In the genomic region with DNA sequence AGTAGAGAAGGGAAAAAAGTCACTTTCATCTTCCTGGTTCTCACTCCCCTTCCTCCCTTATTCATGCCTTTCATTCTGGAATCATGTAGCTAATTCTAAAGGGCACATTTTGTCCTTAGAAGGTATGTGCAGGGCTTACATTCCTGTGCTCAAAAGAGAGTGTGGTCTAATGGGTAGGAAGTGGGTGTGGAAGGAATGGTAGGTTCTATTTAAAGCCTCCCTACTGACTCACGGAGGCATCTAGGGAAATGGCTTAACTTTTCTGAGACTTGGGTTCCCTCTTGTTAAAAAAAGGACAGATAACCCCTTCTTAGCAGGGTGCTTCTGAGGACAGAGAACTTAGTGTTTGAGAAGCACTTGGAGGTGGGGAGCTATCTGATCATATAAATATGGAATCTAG, we compare ENCODE assay signal across 15 cellular contexts.
DNase-seq lines count a peak whose midpoint lies in the region; ATAC-seq and TF ChIP-seq lines count a peak whose summit lies in the region.
"Had no signal": no experiment of that assay in that cellular context is flagged by ENCODE, and none has a peak within 500 bp of the region (broad histone marks: within the 10 kb centered on the region; RNA-seq: fewer than 3 reads in every experiment).

No MANE protein-coding gene starts in this region.

- no peaks in the 10 kb centered on the region for H3K79me2 ChIP-seq in mesendoderm (ENCODE audit: control insufficient read depth, insufficient read depth, low read length)

- H3K4me1 ChIP-seq in BLaER1 (peaks cover 9% of the 10 kb centered on the region), mesendoderm (ENCODE audit: control insufficient read depth, low read depth, low read length) (no peaks in the 10 kb centered on the region), esophagus squamous epithelium (peaks cover 0 to 12% (median 3%) of the 10 kb centered on the region in 3 donors)
- H3K4me1 ChIP-seq: body of pancreas had no signal

- no peak overlapping the region for H2AK5ac ChIP-seq in mesendoderm (ENCODE audit: low read length)

- TF ChIP-seq CTCF in chondrocyte (IDR thresholded peaks at IDR 0.05) (no peak), esophagus squamous epithelium (IDR thresholded peaks at IDR 0.05) (no peak)

- H3K27me3 ChIP-seq in BLaER1 (no peaks in the 10 kb centered on the region), mesendoderm (ENCODE audit: insufficient read depth, low read length, poor library complexity) (no peaks in the 10 kb centered on the region), esophagus squamous epithelium (no peaks in the 10 kb centered on the region)
- H3K27me3 ChIP-seq: BE2C, body of pancreas had no signal

- intact Hi-C loops in esophagus squamous epithelium (cut with DNase I), result no loop called here
- intact Hi-C loops in activated CD4-positive, alpha-beta T cell treated with anti-CD3 and anti-CD28 coated beads for 36 hours (cut with DNase I, micrococcal nuclease), result loop anchor here (5.0 to 10.0 kb wide), 3 partner anchors 214 to 464 kb away; no protein-coding TSS in a partner anchor

- H3K36me3 Mint-ChIP-seq in chondrocyte (ENCODE audit: low read depth), result no peaks in the 10 kb centered on the region
- no peaks in the 10 kb centered on the region for H3K36me3 Mint-ChIP-seq in activated CD4-positive, alpha-beta T cell treated with anti-CD3 and anti-CD28 coated beads for 36 hours (ENCODE audit: low read depth)
- H3K36me3 Mint-ChIP-seq in activated CD8-positive, alpha-beta memory T cell treated with anti-CD3 and anti-CD28 coated beads, Interleukin-2, amount 10 ng/mL, durations not matched to agents 7 days and 5 days, result peaks cover 1% of the 10 kb centered on the region
- H3K36me3 Mint-ChIP-seq: memory B cell had no signal

- no peak overlapping the region for H4K5ac ChIP-seq in mesendoderm (ENCODE audit: low read length)

- no CpG with 5 or more reads among the region's 1 CpG for WGBS in mesendoderm (ENCODE audit: extremely low coverage, insufficient coverage, low lambda C conversion rate)
- 50 to 100% methylated on average over 1 of the region's 1 CpG for WGBS in esophagus squamous epithelium, 2 donors

- no peak overlapping the region for H3K23ac ChIP-seq in mesendoderm (ENCODE audit: low read length)

- no peaks in the 10 kb centered on the region for H4K20me1 ChIP-seq in BLaER1

- no peak overlapping the region for H3K4ac ChIP-seq in mesendoderm (ENCODE audit: low read depth, low read length)

- no peaks in the 10 kb centered on the region for H3K79me1 ChIP-seq in mesendoderm (ENCODE audit: low read length)

- H3K4me2 ChIP-seq in BLaER1 (peak overlapping the region; percentile 42), mesendoderm (ENCODE audit: low read length) (no peak overlapping the region)

- H3K9ac ChIP-seq in BLaER1, result no peak overlapping the region
- no peak overlapping the region for H3K9ac ChIP-seq in mesendoderm (ENCODE audit: low read length)

- no peak overlapping the region for H3K56ac ChIP-seq in mesendoderm (ENCODE audit: low read length)

- no peak for TF ChIP-seq POLR2A in esophagus squamous epithelium (IDR thresholded peaks at IDR 0.05)

- H2BK5ac ChIP-seq in mesendoderm (ENCODE audit: low read length), result no peak overlapping the region

- H3K9me3 ChIP-seq in BLaER1 (no peaks in the 10 kb centered on the region), esophagus squamous epithelium (no peaks in the 10 kb centered on the region)
- H3K9me3 ChIP-seq: BE2C, body of pancreas had no signal

- H3K27ac Mint-ChIP-seq in chondrocyte (ENCODE audit: unreplicated experiment), result peak overlapping the region; percentile 20
- H3K27ac Mint-ChIP-seq in activated CD4-positive, alpha-beta T cell treated with anti-CD3 and anti-CD28 coated beads for 36 hours, result no peak overlapping the region
- H3K27ac Mint-ChIP-seq in activated CD8-positive, alpha-beta memory T cell treated with anti-CD3 and anti-CD28 coated beads, Interleukin-2, amount 10 ng/mL, durations not matched to agents 7 days and 5 days, result no peak overlapping the region
- H3K27ac Mint-ChIP-seq: activated T-helper 2 cell treated with anti-CD3 and anti-CD28 coated beads, Interferon-gamma antibody, Interleukin-2, Interleukin-4, amounts not matched to agents 10 μg/mL and 5 μg/mL and 100 μg/mL, durations not matched to agents 14 hours and 24 hours and 36 hours; memory B cell had no signal

- ATAC-seq in activated CD4-positive, alpha-beta T cell treated with anti-CD3 and anti-CD28 coated beads for 36 hours, result no peak
- ATAC-seq in activated CD8-positive, alpha-beta memory T cell treated with anti-CD3 and anti-CD28 coated beads, Interleukin-2, amount 10 ng/mL, durations not matched to agents 7 days and 5 days, result no peak
- ATAC-seq: body of pancreas had no signal

- H3K4me3 ChIP-seq in BLaER1, result no peak overlapping the region
- H3K4me3 ChIP-seq in mesendoderm (ENCODE audit: low read length), result no peak overlapping the region
- H3K4me3 ChIP-seq in esophagus squamous epithelium, result no peak overlapping the region
- H3K4me3 ChIP-seq: body of pancreas had no signal

- CTCF ChIA-PET in activated CD4-positive, alpha-beta T cell treated with anti-CD3 and anti-CD28 coated beads for 36 hours (lab: Charles Lee), result no interaction called here
- CTCF ChIA-PET in activated CD8-positive, alpha-beta memory T cell treated with anti-CD3 and anti-CD28 coated beads, Interleukin-2, amount 10 ng/mL, durations not matched to agents 7 days and 5 days (lab: Charles Lee), result interaction anchor here (0.6 kb wide), 1 partner anchor 723 kb away, joined by 3 read pairs; no protein-coding TSS in a partner anchor
- CTCF ChIA-PET in HEK293T (lab: Yijun Ruan, JAX), result no interaction called here

- no peak overlapping the region for H2BK15ac ChIP-seq in mesendoderm (replicated peaks; ENCODE audit: low read depth)

- no peak overlapping the region for H3K18ac ChIP-seq in mesendoderm (ENCODE audit: low read length)

- peaks cover 57% of the 10 kb centered on the region for H3K4me1 Mint-ChIP-seq in chondrocyte (ENCODE audit: low read depth)
- H3K4me1 Mint-ChIP-seq in activated CD4-positive, alpha-beta T cell treated with anti-CD3 and anti-CD28 coated beads for 36 hours, result peaks cover 34% of the 10 kb centered on the region
- peaks cover 55% of the 10 kb centered on the region for H3K4me1 Mint-ChIP-seq in activated CD8-positive, alpha-beta memory T cell treated with anti-CD3 and anti-CD28 coated beads, Interleukin-2, amount 10 ng/mL, durations not matched to agents 7 days and 5 days

- H3K36me3 ChIP-seq in BLaER1 (no peaks in the 10 kb centered on the region), mesendoderm (ENCODE audit: control insufficient read depth, insufficient read depth, low read length) (no peaks in the 10 kb centered on the region), esophagus squamous epithelium (no peaks in the 10 kb centered on the region)
- H3K36me3 ChIP-seq: BE2C had no signal

- H3K27ac ChIP-seq in BLaER1 (no peak overlapping the region), mesendoderm (ENCODE audit: low read depth, low read length) (no peak overlapping the region), esophagus squamous epithelium (no peak overlapping the region)
- H3K27ac ChIP-seq: body of pancreas had no signal

- H2BK120ac ChIP-seq in mesendoderm (ENCODE audit: low read depth, low read length), result peak overlapping the region; percentile 37

- H4K8ac ChIP-seq in mesendoderm (ENCODE audit: low read depth, low read length), result no peak overlapping the region

- peak; percentile 75 for DNase-seq in MV-4-11 (lab: John Stamatoyannopoulos, UW)
- DNase-seq in chondrocyte (ENCODE audit: low spot score), result no peak
- no peak for DNase-seq in mesendoderm
- DNase-seq in esophagus squamous epithelium (lab: John Stamatoyannopoulos, UW), result no peak
- no peak for DNase-seq in activated CD4-positive, alpha-beta T cell treated with anti-CD3 and anti-CD28 coated beads for 36 hours
- DNase-seq in activated CD8-positive, alpha-beta memory T cell treated with anti-CD3 and anti-CD28 coated beads, Interleukin-2, amount 10 ng/mL, durations not matched to agents 7 days and 5 days, result no peak
- no peak for DNase-seq in HEK293T (ENCODE audit: extremely low spot score)
- DNase-seq: BE2C, body of pancreas, GOT3, OCI-M1, SW 1271 had no signal

- peaks cover 4% of the 10 kb centered on the region for H3K9me3 Mint-ChIP-seq in chondrocyte (ENCODE audit: low read depth)
- no peaks in the 10 kb centered on the region for H3K9me3 Mint-ChIP-seq in activated CD4-positive, alpha-beta T cell treated with anti-CD3 and anti-CD28 coated beads for 36 hours (ENCODE audit: low read depth)
- no peaks in the 10 kb centered on the region for H3K9me3 Mint-ChIP-seq in activated CD8-positive, alpha-beta memory T cell treated with anti-CD3 and anti-CD28 coated beads, Interleukin-2, amount 10 ng/mL, durations not matched to agents 7 days and 5 days (ENCODE audit: low read depth)
- H3K9me3 Mint-ChIP-seq: memory B cell had no signal

- no peak overlapping the region for H3K4me3 Mint-ChIP-seq in chondrocyte (ENCODE audit: unreplicated experiment)
- no peak overlapping the region for H3K4me3 Mint-ChIP-seq in activated CD4-positive, alpha-beta T cell treated with anti-CD3 and anti-CD28 coated beads for 36 hours
- H3K4me3 Mint-ChIP-seq in activated CD8-positive, alpha-beta memory T cell treated with anti-CD3 and anti-CD28 coated beads, Interleukin-2, amount 10 ng/mL, durations not matched to agents 7 days and 5 days, result no peak overlapping the region
- H3K4me3 Mint-ChIP-seq: memory B cell had no signal

- POLR2A ChIA-PET in activated CD4-positive, alpha-beta T cell treated with anti-CD3 and anti-CD28 coated beads for 36 hours (lab: Charles Lee), result no interaction called here
- POLR2A ChIA-PET in HEK293T (lab: Yijun Ruan, JAX), result no interaction called here

- no peaks in the 10 kb centered on the region for H3K27me3 Mint-ChIP-seq in chondrocyte (ENCODE audit: low read depth)
- no peaks in the 10 kb centered on the region for H3K27me3 Mint-ChIP-seq in activated CD4-positive, alpha-beta T cell treated with anti-CD3 and anti-CD28 coated beads for 36 hours
- peaks cover 2% of the 10 kb centered on the region for H3K27me3 Mint-ChIP-seq in activated CD8-positive, alpha-beta memory T cell treated with anti-CD3 and anti-CD28 coated beads, Interleukin-2, amount 10 ng/mL, durations not matched to agents 7 days and 5 days
- H3K27me3 Mint-ChIP-seq: memory B cell had no signal

TF ChIP-seq in HEK293T, 16 proteins besides CTCF, POLR2A, EP300 and RAD21:
- TF ChIP-seq SP1 (IDR thresholded peaks at IDR 0.05) (no peak), LEF1 (IDR thresholded peaks at IDR 0.05; ENCODE audit: borderline replicate concordance) (no peak), FOXM1 (IDR thresholded peaks at IDR 0.05; ENCODE audit: borderline replicate concordance) (no peak), BHLHE40 (IDR thresholded peaks at IDR 0.05; ENCODE audit: borderline replicate concordance) (no peak), L3MBTL2 (conservative IDR thresholded peaks at IDR 0.05) (no peak), NFRKB (IDR thresholded peaks at IDR 0.05) (no peak), SUZ12 (IDR thresholded peaks at IDR 0.05) (no peak), HDGF (IDR thresholded peaks at IDR 0.05; ENCODE audit: borderline replicate concordance) (no peak)
